ENCODE assay signal across 8 cellular contexts in the genomic region with DNA sequence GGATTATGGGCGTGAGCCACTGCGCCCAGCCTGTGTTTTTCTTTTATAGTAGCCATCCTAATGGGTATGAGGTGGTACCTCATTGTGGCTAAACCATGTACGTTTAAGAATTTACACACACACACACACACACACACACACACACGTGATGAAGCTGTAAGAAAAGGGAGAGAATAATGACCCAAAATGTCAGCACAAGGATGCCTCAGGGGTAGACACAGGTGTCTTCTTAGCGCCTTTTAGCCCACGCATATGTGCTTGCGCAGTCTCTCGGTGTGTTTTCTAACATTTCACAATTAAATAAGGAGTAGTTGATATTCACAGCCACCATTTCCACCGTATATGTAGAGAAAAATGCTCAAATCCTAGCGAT. TPM values are rescaled to one million over a fixed set of nuclear protein-coding genes. Genes with fewer than 3 reads are reported as not detected.
DNase-seq lines count a peak whose midpoint lies in the region; ATAC-seq and TF ChIP-seq lines count a peak whose summit lies in the region.

No MANE protein-coding gene starts in this region.

- ATAC-seq in effector memory CD8-positive, alpha-beta T cell (replicated peaks): no peak
- no peak for ATAC-seq in HG02623 (IDR thresholded peaks at IDR 0.05; ENCODE audit: unreplicated experiment)

- no peak overlapping the region for H3K14ac ChIP-seq in neuronal stem cell (ENCODE audit: low read length)

- peak overlapping the region; percentile 80 for H3K4me2 ChIP-seq in neuronal stem cell (ENCODE audit: insufficient read depth, low read length, poor library complexity, severe bottlenecking)

- no peaks in the 10 kb centered on the region for H3K27me3 ChIP-seq in NT2/D1 (ENCODE audit: insufficient read depth, insufficient read length)
- H3K27me3 ChIP-seq in neuronal stem cell (ENCODE audit: control insufficient read depth in 3 of 3, insufficient read depth in 3 of 3, low read depth in 1 of 3, low read length in 3 of 3): peaks cover 0 to 11% (median 10%) of the 10 kb centered on the region in 3 experiments

- H3K9me3 ChIP-seq in NT2/D1 (ENCODE audit: insufficient read depth, low read length) (no peaks in the 10 kb centered on the region), neuronal stem cell (replicated peaks in 1 of 2; ENCODE audit: control insufficient read depth in 2 of 2, insufficient read depth in 1 of 2, low read depth in 1 of 2, low read length in 2 of 2) (peaks cover 0 to 2% of the 10 kb centered on the region in 2 donors)

- no peak overlapping the region for H3K4ac ChIP-seq in neuronal stem cell (ENCODE audit: low read length)

- no peaks in the 10 kb centered on the region for H3K27me3 Mint-ChIP-seq in effector memory CD8-positive, alpha-beta T cell

- H3K4me3 Mint-ChIP-seq in effector memory CD8-positive, alpha-beta T cell: peak overlapping the region; percentile 80 to 83

- WGBS in neuronal stem cell (ENCODE audit: extremely low coverage in 2 of 2, insufficient read length in 2 of 2, insufficient replicate concordance in 1 of 2), 2 donors: no CpG with 5 or more reads among the region's 10 CpGs

- H3K27ac ChIP-seq in neuronal stem cell (replicated peaks; ENCODE audit: low read length): no peak overlapping the region

- H3K9me3 Mint-ChIP-seq in effector memory CD8-positive, alpha-beta T cell: no peaks in the 10 kb centered on the region

- no peak overlapping the region for H2AK5ac ChIP-seq in neuronal stem cell (ENCODE audit: low read depth, low read length)

- H3K18ac ChIP-seq in neuronal stem cell (ENCODE audit: low read length): peak overlapping the region; percentile 99

- no peak overlapping the region for H4K8ac ChIP-seq in neuronal stem cell (ENCODE audit: low read depth, low read length)

- H4K91ac ChIP-seq in neuronal stem cell (ENCODE audit: low read depth, low read length, poor library complexity): no peak overlapping the region

- H3K36me3 Mint-ChIP-seq in effector memory CD8-positive, alpha-beta T cell (ENCODE audit: insufficient read depth): peaks cover 16% of the 10 kb centered on the region

- TF ChIP-seq CTCF in GM12875 (IDR thresholded peaks at IDR 0.05; ENCODE audit: borderline replicate concordance, insufficient read depth, low read depth, low read length): no peak

- no peak overlapping the region for H2BK12ac ChIP-seq in neuronal stem cell (ENCODE audit: low read length)

- peaks cover 11% of the 10 kb centered on the region for H3K79me1 ChIP-seq in neuronal stem cell (ENCODE audit: low read depth, low read length)

- H3K4me1 ChIP-seq in NT2/D1 (ENCODE audit: insufficient read depth, insufficient read length) (peaks cover 36% of the 10 kb centered on the region), neuronal stem cell (ENCODE audit: control insufficient read depth in 2 of 2, insufficient read depth in 1 of 2, low read depth in 1 of 2, low read length in 2 of 2) (peaks cover 18 to 25% of the 10 kb centered on the region in 2 donors)

- H2BK15ac ChIP-seq in neuronal stem cell (ENCODE audit: low read length): no peak overlapping the region

- peak overlapping the region; percentile 98 for H3K23ac ChIP-seq in neuronal stem cell (ENCODE audit: low read depth, low read length, poor library complexity)

- H2BK120ac ChIP-seq in neuronal stem cell (ENCODE audit: low read depth, low read length): peak overlapping the region; percentile 81

- H3K4me3 ChIP-seq in GM12875 (ENCODE audit: low read depth, low read length) (peak overlapping the region; percentile 88), NT2/D1 (ENCODE audit: insufficient read length, low read depth) (peak overlapping the region; percentile 71), neuronal stem cell (ENCODE audit: low read length in 2 of 2) (peak overlapping the region; percentile 81 to 82)

- H3K9ac ChIP-seq in NT2/D1 (ENCODE audit: insufficient read length, low read depth): peak overlapping the region; percentile 93
- no peak overlapping the region for H3K9ac ChIP-seq in neuronal stem cell (ENCODE audit: low read depth, low read length, poor library complexity)

- H3K36me3 ChIP-seq in NT2/D1 (ENCODE audit: insufficient read depth, insufficient read length, low read length) (peaks cover 11% of the 10 kb centered on the region), neuronal stem cell (replicated peaks in 1 of 2; ENCODE audit: control insufficient read depth in 2 of 2, insufficient read depth in 2 of 2, low read length in 2 of 2) (no peaks in the 10 kb centered on the region)

- H3K27ac Mint-ChIP-seq in effector memory CD8-positive, alpha-beta T cell: peak overlapping the region; percentile 79 to 86

- DNase-seq in NT2/D1 (ENCODE audit: low read depth, low spot score) (no peak), neuronal stem cell (ENCODE audit: low spot score) (no peak), NCI-H1694 (lab: John Stamatoyannopoulos, UW) (no peak), GDM1 (lab: John Stamatoyannopoulos, UW) (no peak), cerebellar nuclear complex (lab: John Stamatoyannopoulos, UW) (no peak)
- DNase-seq in effector memory CD8-positive, alpha-beta T cell: no peak

- H3K4me1 Mint-ChIP-seq in effector memory CD8-positive, alpha-beta T cell (ENCODE audit: low read depth in 2 of 2): peaks cover 36 to 41% of the 10 kb centered on the region in 2 donors

- H2AFZ ChIP-seq in neuronal stem cell (ENCODE audit: low read length): peak overlapping the region; percentile 98

- no peak overlapping the region for H2BK5ac ChIP-seq in neuronal stem cell (ENCODE audit: low read length)

RNA-seq across cellular contexts. Expression of a gene that starts 0.8 kb away (rescaled TPM):
- 37.4 TPM for polyA plus RNA-seq in neuronal stem cell (2013, experiment 1 of 2)
- 35.9 TPM for polyA plus RNA-seq in neuronal stem cell (2013, experiment 2 of 2)

RNA-seq across cellular contexts. Expression of a gene that starts 13.4 kb away (rescaled TPM):
- not detected for polyA plus RNA-seq in neuronal stem cell (2013, experiment 1 of 2)
- polyA plus RNA-seq in neuronal stem cell (2013, experiment 2 of 2): not detected

RNA-seq across cellular contexts. Expression of a gene that starts 37.4 kb away (rescaled TPM):
- polyA plus RNA-seq in neuronal stem cell (2013, experiment 1 of 2): 0.04 TPM
- not detected for polyA plus RNA-seq in neuronal stem cell (2013, experiment 2 of 2)

RNA-seq across cellular contexts. Expression of a gene that starts 40.1 kb away (rescaled TPM):
- polyA plus RNA-seq in neuronal stem cell (2013, experiment 1 of 2): 13.0 TPM
- polyA plus RNA-seq in neuronal stem cell (2013, experiment 2 of 2): 12.0 TPM

RNA-seq across cellular contexts. Expression of a gene that starts 54.4 kb away (rescaled TPM):
- 0.03 TPM for polyA plus RNA-seq in neuronal stem cell (2013, experiment 1 of 2)
- polyA plus RNA-seq in neuronal stem cell (2013, experiment 2 of 2): 0.03 TPM
